Comparison of ENCODE assay signal across 8 cellular contexts in genomic region chr10:112675560-112676083, GRCh38.
"Had no signal": no experiment of that assay in that cellular context is flagged by ENCODE, and none has a peak within 500 bp of the region (broad histone marks: within the 10 kb centered on the region; RNA-seq: fewer than 3 reads in every experiment).

No MANE protein-coding gene starts in this region.

- DNase-seq: GDM1, GF-D8 had no signal

- FAIRE-seq: G401.6, GM12878, GM12891, GM12892, GM18507, GM19239 had no signal

- ATAC-seq: GM12878 had no signal

- H3K4me3 ChIP-seq: GM12878 had no signal
